Comparison of ENCODE assay signal across 8 cellular contexts in genomic region chrX:119237526-119238035, GRCh38. TPM values are rescaled to one million over a fixed set of nuclear protein-coding genes. Genes with fewer than 3 reads are reported as not detected.
DNase-seq lines count a peak whose midpoint lies in the region; ATAC-seq, FAIRE-seq and TF ChIP-seq lines count a peak whose summit lies in the region.
"Had no signal": no experiment of that assay in that cellular context is flagged by ENCODE, and none has a peak within 500 bp of the region (broad histone marks: within the 10 kb centered on the region; RNA-seq: fewer than 3 reads in every experiment).

No MANE protein-coding gene starts in this region.

- no peak for TF ChIP-seq CTCF in glutamatergic neuron (IDR thresholded peaks at IDR 0.05; ENCODE audit: partially characterized antibody, unreplicated experiment)

- H3K27me3 Mint-ChIP-seq in T-helper 17 cell (no peaks in the 10 kb centered on the region), glutamatergic neuron (ENCODE audit: unreplicated experiment) (peaks cover 4% of the 10 kb centered on the region)

- H3K36me3 ChIP-seq in HAP-1 (replicated peaks) (peaks cover 49% of the 10 kb centered on the region), small intestine (ENCODE audit: control insufficient read depth in 2 of 2, insufficient read depth in 2 of 2, low read length in 2 of 2) (peaks cover 0 to under 1% of the 10 kb centered on the region in 2 donors)

- peak overlapping the region; percentile 57 for H3K27ac Mint-ChIP-seq in T-helper 17 cell
- peak overlapping the region; percentile 98 for H3K27ac Mint-ChIP-seq in glutamatergic neuron (ENCODE audit: unreplicated experiment)
- H3K27ac Mint-ChIP-seq in activated naive CD4-positive, alpha-beta T cell treated with anti-CD3 and anti-CD28 coated beads, Interleukin-2, amount 50 U/mL, for 72 hours, result peak overlapping the region in 1 of 2 donors; percentile 86

- peaks cover 23% of the 10 kb centered on the region for H3K4me1 Mint-ChIP-seq in T-helper 17 cell
- peaks cover 22% of the 10 kb centered on the region for H3K4me1 Mint-ChIP-seq in glutamatergic neuron (ENCODE audit: low read depth, unreplicated experiment)

- WGBS in small intestine, 3 donors, result 21 to 46% (median 41%) methylated on average over 7 of the region's 7 CpGs

- H3K36me3 Mint-ChIP-seq in T-helper 17 cell (ENCODE audit: low read depth) (peaks cover 8% of the 10 kb centered on the region), glutamatergic neuron (ENCODE audit: unreplicated experiment) (no peaks in the 10 kb centered on the region)
- H3K36me3 Mint-ChIP-seq in activated naive CD4-positive, alpha-beta T cell treated with anti-CD3 and anti-CD28 coated beads, Interleukin-2, amount 50 U/mL, for 72 hours, result peaks cover 16 to 30% of the 10 kb centered on the region in 2 donors

- H3K4me1 ChIP-seq in HAP-1, result peaks cover 39% of the 10 kb centered on the region
- peaks cover 0 to 10% of the 10 kb centered on the region in 2 donors for H3K4me1 ChIP-seq in small intestine (ENCODE audit: control insufficient read depth in 2 of 2, insufficient read depth in 1 of 2, low read depth in 1 of 2, low read length in 1 of 2)

- H3K27me3 ChIP-seq in HAP-1 (ENCODE audit: low read depth) (no peaks in the 10 kb centered on the region), small intestine (ENCODE audit: control insufficient read depth in 2 of 2, insufficient read depth in 2 of 2, low read length in 2 of 2) (no peaks in the 10 kb centered on the region)

- H3K4me3 Mint-ChIP-seq in T-helper 17 cell (peak overlapping the region; percentile 92), glutamatergic neuron (ENCODE audit: unreplicated experiment) (peak overlapping the region; percentile 99)

- H3K9me3 Mint-ChIP-seq in glutamatergic neuron (ENCODE audit: unreplicated experiment), result peaks cover 12% of the 10 kb centered on the region
- H3K9me3 Mint-ChIP-seq in activated naive CD4-positive, alpha-beta T cell treated with anti-CD3 and anti-CD28 coated beads, Interleukin-2, amount 50 U/mL, for 72 hours, result no peaks in the 10 kb centered on the region

- in situ Hi-C loops in HAP-1 (cut with MboI; ENCODE audit: low sequenced_read_pairs), result no loop called here

- no peak for FAIRE-seq in small intestine (lab: Jason Lieb, UNC)
- FAIRE-seq: RCC 7860 had no signal

- ATAC-seq in T-helper 17 cell, result no peak
- no peak for ATAC-seq in HG02938 (IDR thresholded peaks at IDR 0.05; ENCODE audit: unreplicated experiment)
- no peak for ATAC-seq in activated naive CD4-positive, alpha-beta T cell treated with anti-CD3 and anti-CD28 coated beads, Interleukin-2, amount 50 U/mL, for 72 hours

- peak overlapping the region in 1 of 2 donors; percentile 95 for H3K27ac ChIP-seq in small intestine (ENCODE audit: low read depth in 1 of 2, low read length in 1 of 2)

- DNase-seq in HAP-1 (ENCODE audit: low spot score in 2 of 2), result peak; percentile 34 to 52
- no peak for DNase-seq in T-helper 17 cell
- no peak for DNase-seq in glutamatergic neuron
- no peak for DNase-seq in small intestine
- DNase-seq in KG1 (lab: John Stamatoyannopoulos, UW), result no peak
- no peak for DNase-seq in activated naive CD4-positive, alpha-beta T cell treated with anti-CD3 and anti-CD28 coated beads, Interleukin-2, amount 50 U/mL, for 72 hours (ENCODE audit: low spot score in 2 of 2)

- H3K9me3 ChIP-seq in HAP-1 (no peaks in the 10 kb centered on the region), T-helper 17 cell (ENCODE audit: control insufficient read depth, low read length, poor library complexity, severe bottlenecking) (no peaks in the 10 kb centered on the region), small intestine (ENCODE audit: control insufficient read depth, low read depth) (no peaks in the 10 kb centered on the region)

- H3K4me3 ChIP-seq in HAP-1, result peak overlapping the region; percentile 86
- peak overlapping the region; percentile 67 to 70 for H3K4me3 ChIP-seq in small intestine (ENCODE audit: low read depth in 1 of 2, low read length in 2 of 2)

RNA-seq across cellular contexts. Expression of gene PGRMC1, which starts 1.5 kb away (rescaled TPM):
- total RNA-seq in T-helper 17 cell, result 10 to 100 TPM; 10.6 to 67.5 TPM
- total RNA-seq in glutamatergic neuron (ENCODE audit: unreplicated experiment), result 239 TPM
- 100 to 1,000 TPM in 2 of 3 donors, 10 to 100 TPM in 1; 97.0 to 115 (median 103) TPM for polyA plus RNA-seq in small intestine
- 10 to 100 TPM; 22.2 to 35.0 TPM for total RNA-seq in activated naive CD4-positive, alpha-beta T cell treated with anti-CD3 and anti-CD28 coated beads, Interleukin-2, amount 50 U/mL, for 72 hours

Comparison
In these comparisons a context has a peak if more than half of its experiments do, and no peak if none do; other contexts are left out.
1. DNase-seq: peak in HAP-1 (2 of 2); none in T-helper 17 cell (0 of 3), glutamatergic neuron (single experiment), small intestine (single experiment), KG1 (single experiment) and activated naive CD4-positive, alpha-beta T cell treated with anti-CD3 and anti-CD28 coated beads, Interleukin-2, amount 50 U/mL, for 72 hours (0 of 2).